21 cellular contexts compared by ENCODE assay signal in the genomic region with DNA sequence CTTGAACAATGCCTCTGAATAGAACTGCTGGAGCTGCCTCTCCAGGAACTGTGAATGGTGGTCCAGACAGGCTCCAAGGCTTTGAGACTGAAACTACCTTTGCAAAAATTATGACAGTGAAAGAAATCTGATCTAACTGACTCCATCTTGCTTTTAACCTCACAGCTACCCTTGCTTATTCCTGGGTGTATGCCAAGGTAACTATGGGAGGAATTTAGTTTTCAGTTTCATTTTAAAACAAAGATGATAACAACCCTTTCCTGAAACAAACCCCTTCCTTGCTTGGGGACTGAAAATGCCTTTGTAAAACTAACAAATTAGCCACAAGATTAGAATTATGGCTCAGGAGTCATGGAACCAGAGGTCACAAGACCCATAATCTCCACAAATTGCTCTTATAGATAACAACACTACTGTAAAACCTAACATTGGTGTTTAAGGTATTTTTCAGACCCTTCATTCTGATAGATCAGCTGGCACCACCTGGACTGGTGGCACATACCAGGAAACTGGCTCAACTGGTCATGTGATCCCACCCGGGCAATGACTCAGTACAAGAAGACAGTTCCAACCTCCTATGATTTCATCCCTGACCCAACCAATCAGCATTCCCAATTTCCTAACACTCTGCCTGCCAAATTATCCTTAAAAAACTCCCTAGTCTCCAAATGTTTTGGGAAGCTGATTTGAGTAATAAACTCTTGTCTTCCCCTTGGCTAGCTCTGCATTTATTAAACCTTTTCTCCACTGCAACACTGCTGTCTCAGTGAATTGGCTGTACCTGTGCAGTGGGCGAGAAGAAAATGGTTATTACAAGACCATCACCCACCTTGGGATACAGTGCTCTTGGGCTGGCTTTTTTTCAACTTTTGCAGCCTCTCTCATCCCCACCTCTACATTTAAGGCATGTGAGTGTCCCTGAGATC.
DNase-seq lines count a peak whose midpoint lies in the region; ATAC-seq and TF ChIP-seq lines count a peak whose summit lies in the region.
"Had no signal": no experiment of that assay in that cellular context is flagged by ENCODE, and none has a peak within 500 bp of the region (broad histone marks: within the 10 kb centered on the region; RNA-seq: fewer than 3 reads in every experiment).

No MANE protein-coding gene starts in this region.

- H3K9me3 ChIP-seq in left lung, result peaks cover 0 to 16% of the 10 kb centered on the region in 2 donors

- DNase-seq in cardiac septum (ENCODE audit: low spot score) (peak; percentile 62), left ventricle myocardium superior (no peak), NCI-H2029 treated with DMSO at 0.1 percent for 48 hours (lab: John Stamatoyannopoulos, UW) (peak; percentile 49), astrocyte of the hippocampus (ENCODE audit: low read depth, low spot score) (peak; percentile 9), left lung (no peak)
- no peak for DNase-seq in activated CD4-positive, alpha-beta T cell treated with anti-CD3 and anti-CD28 coated beads, Interleukin-2, amount 50 U/mL, for 4 hours
- no peak for DNase-seq in activated CD8-positive, alpha-beta memory T cell treated with anti-CD3 and anti-CD28 coated beads, Interleukin-2, amount 50 U/mL, for 4 hours
- DNase-seq: BE2C, DMS79 treated with DMSO at 0.1 percent for 48 hours, H7, HFFc6, Kasumi-1, NCI-H1092 treated with DMSO at 0.1 percent for 48 hours, NCI-H1436 treated with DMSO at 0.1 percent for 48 hours, NCI-H1930, NCI-H524 treated with DMSO at 0.1 percent for 48 hours, NCI-H82 had no signal

- H3K27ac Mint-ChIP-seq in nephron, result peak overlapping the region; percentile 7 to 33 (median 10)
- H3K27ac Mint-ChIP-seq: HFFc6, IgD-negative memory B cell had no signal

- ATAC-seq in left ventricle myocardium superior (no peak), left lung (no peak)
- ATAC-seq: Right ventricle myocardium inferior had no signal

- H3K36me3 ChIP-seq in left lung, result no peaks in the 10 kb centered on the region
- H3K36me3 ChIP-seq: BE2C, SJSA1 had no signal

- intact Hi-C loops in cardiac septum (cut with DNase I), result no loop called here
- intact Hi-C loops in left ventricle myocardium superior (cut with micrococcal nuclease), result no loop called here
- intact Hi-C loops in left lung (cut with DNase I), result no loop called here

- H3K4me1 Mint-ChIP-seq in nephron, result peaks cover 19% of the 10 kb centered on the region
- H3K4me1 Mint-ChIP-seq: IgD-negative memory B cell had no signal

- TF ChIP-seq CTCF in nephron (IDR thresholded peaks at IDR 0.05; ENCODE audit: unreplicated experiment in 3 of 3), result no peak
- TF ChIP-seq CTCF in left lung (IDR thresholded peaks at IDR 0.05), result no peak

- peaks cover 4% of the 10 kb centered on the region for H3K9me3 Mint-ChIP-seq in nephron

- no peak overlapping the region for H3K4me3 Mint-ChIP-seq in nephron
- H3K4me3 Mint-ChIP-seq: HFFc6, IgD-negative memory B cell had no signal

- H3K4me1 ChIP-seq in left lung, result no peaks in the 10 kb centered on the region
- H3K4me1 ChIP-seq: BE2C, SJSA1 had no signal

- H3K27ac ChIP-seq in left lung, result no peak overlapping the region
- H3K27ac ChIP-seq: SJSA1 had no signal

- peaks cover 24% of the 10 kb centered on the region for H3K27me3 Mint-ChIP-seq in nephron (ENCODE audit: low read depth)
- H3K27me3 Mint-ChIP-seq: IgD-negative memory B cell had no signal

- no peaks in the 10 kb centered on the region for H3K27me3 ChIP-seq in left lung
- H3K27me3 ChIP-seq: BE2C, SJSA1 had no signal

- no peaks in the 10 kb centered on the region for H3K36me3 Mint-ChIP-seq in nephron (ENCODE audit: low read depth)

- no peak overlapping the region for H3K4me3 ChIP-seq in left lung
- H3K4me3 ChIP-seq: SJSA1 had no signal

Comparison
In these comparisons a context has a peak if more than half of its experiments do, and no peak if none do; other contexts are left out.
1. DNase-seq: peak in cardiac septum (single experiment), NCI-H2029 treated with DMSO at 0.1 percent for 48 hours (single experiment) and astrocyte of the hippocampus (single experiment); none in left ventricle myocardium superior (single experiment), activated CD4-positive, alpha-beta T cell treated with anti-CD3 and anti-CD28 coated beads, Interleukin-2, amount 50 U/mL, for 4 hours (0 of 2), activated CD8-positive, alpha-beta memory T cell treated with anti-CD3 and anti-CD28 coated beads, Interleukin-2, amount 50 U/mL, for 4 hours (single experiment) and left lung (0 of 2).